In genomic region chr4:114209589-114209988, GRCh38 we compare ENCODE assay signal across 21 cellular contexts.
DNase-seq lines count a peak whose midpoint lies in the region; ATAC-seq, FAIRE-seq and TF ChIP-seq lines count a peak whose summit lies in the region.
"Had no signal": no experiment of that assay in that cellular context is flagged by ENCODE, and none has a peak within 500 bp of the region (broad histone marks: within the 10 kb centered on the region; RNA-seq: fewer than 3 reads in every experiment).

No MANE protein-coding gene starts in this region.

- H3K4me3 ChIP-seq in GM12878: no peak overlapping the region
- H3K4me3 ChIP-seq: esophagus squamous epithelium, PC-9, spleen had no signal

- TF ChIP-seq RAD21 in GM12878 (IDR thresholded peaks at IDR 0.05; ENCODE audit: insufficient read depth, low read depth, low read length): no peak

- no peaks in the 10 kb centered on the region for H3K36me3 ChIP-seq in GM12878 (ENCODE audit: control insufficient read depth in 2 of 2, insufficient read depth in 2 of 2, low read length in 1 of 2)
- H3K36me3 ChIP-seq: esophagus squamous epithelium, spleen had no signal

- H3K27me3 ChIP-seq in GM12878 (replicated peaks in 1 of 2; ENCODE audit: control insufficient read depth in 2 of 2, insufficient read depth in 2 of 2, low read length in 1 of 2): no peaks in the 10 kb centered on the region
- H3K27me3 ChIP-seq: esophagus squamous epithelium, spleen had no signal

- H3K4me1 ChIP-seq in GM12878 (ENCODE audit: control insufficient read depth, insufficient read depth, low read length): no peaks in the 10 kb centered on the region
- H3K4me1 ChIP-seq: Caco-2, esophagus squamous epithelium, parathyroid adenoma, spleen had no signal

- H3K9ac ChIP-seq in GM12878 (ENCODE audit: control insufficient read depth, insufficient read depth, low read length): no peak overlapping the region
- H3K9ac ChIP-seq: parathyroid adenoma had no signal

- no peaks in the 10 kb centered on the region for H4K20me1 ChIP-seq in GM12878 (ENCODE audit: control insufficient read depth, insufficient read depth)

- in situ Hi-C loops in GM12878 (cut with MboI): no loop called here

- RAD21 ChIA-PET in GM12878 (lab: Charles Lee; ENCODE audit: unreplicated experiment): no interaction called here

- SMC1A ChIA-PET in GM12878 (lab: Charles Lee; ENCODE audit: uncharacterized antibody, unreplicated experiment): no interaction called here

- ATAC-seq in GM18520 (IDR thresholded peaks at IDR 0.05; ENCODE audit: unreplicated experiment) (peak; percentile 29), GM21528 (IDR thresholded peaks at IDR 0.05; ENCODE audit: low FRiP score, unreplicated experiment) (peak; percentile 74), HG03095 (IDR thresholded peaks at IDR 0.05; ENCODE audit: unreplicated experiment) (peak; percentile 60), GM12878 (peak; percentile 73)
- no peak for ATAC-seq in stimulated activated naive CD8-positive, alpha-beta T cell treated with anti-CD3 and anti-CD28 coated beads, Interleukin-15, Interleukin-2, amounts not matched to agents 100 U/mL and 50 U/mL, for 24 hours
- ATAC-seq: activated CD8-positive, alpha-beta T cell treated with anti-CD3 and anti-CD28 coated beads, Interleukin-2, amount 10 ng/mL, durations not matched to agents 7 days and 5 days had no signal

- H3K27me3 Mint-ChIP-seq in MCF 10A (ENCODE audit: insufficient read depth, unreplicated experiment): no peaks in the 10 kb centered on the region
- no peaks in the 10 kb centered on the region for H3K27me3 Mint-ChIP-seq in activated T-helper 1 cell treated with anti-CD3 and anti-CD28 coated beads, Interleukin-12 subunit alpha, Interleukin-12 subunit beta, Interleukin-2, Interleukin-4 antibody, amounts not matched to agents 30 ng/mL and 10 ng/mL and 1 ng/mL, durations not matched to agents 14 hours and 24 hours and 36 hours (ENCODE audit: insufficient read depth)

- no peak for TF ChIP-seq CTCF in GM12878 (IDR thresholded peaks at IDR 0.05 in 2 of 3, conservative IDR thresholded peaks at IDR 0.05 in 1 of 3; ENCODE audit: control insufficient read depth in 2 of 3, extremely low read depth in 1 of 3, insufficient read depth in 1 of 3, low read depth in 3 of 3, low read length in 3 of 3)
- TF ChIP-seq CTCF in MCF 10A (IDR thresholded peaks at IDR 0.05; ENCODE audit: unreplicated experiment): no peak

- no peak overlapping the region for H3K27ac Mint-ChIP-seq in MCF 10A (ENCODE audit: low read depth, unreplicated experiment)
- H3K27ac Mint-ChIP-seq in activated T-helper 1 cell treated with anti-CD3 and anti-CD28 coated beads, Interleukin-12 subunit alpha, Interleukin-12 subunit beta, Interleukin-2, Interleukin-4 antibody, amounts not matched to agents 30 ng/mL and 10 ng/mL and 1 ng/mL, durations not matched to agents 14 hours and 24 hours and 36 hours: no peak overlapping the region
- H3K27ac Mint-ChIP-seq: activated CD8-positive, alpha-beta T cell treated with anti-CD3 and anti-CD28 coated beads, Interleukin-2, amount 10 ng/mL, durations not matched to agents 7 days and 5 days had no signal

- TF ChIP-seq POLR2A in GM12878 (IDR thresholded peaks at IDR 0.05; ENCODE audit: low read depth, low read length): no peak

- H3K27ac ChIP-seq in GM12878 (ENCODE audit: control insufficient read depth, insufficient read depth): no peak overlapping the region
- H3K27ac ChIP-seq: esophagus squamous epithelium, parathyroid adenoma, PC-9, spleen had no signal

- no peak for FAIRE-seq in GM12878 (lab: Jason Lieb, UNC)

- H3K9me3 ChIP-seq in GM12878 (replicated peaks; ENCODE audit: control insufficient read depth, insufficient read depth, low read length): no peaks in the 10 kb centered on the region
- H3K9me3 ChIP-seq: Caco-2, esophagus squamous epithelium, spleen had no signal

- BruUV-seq in GM12878 (replicated peaks; lab: Mats Ljungman, UMichigan): no TSS peak
- no TSS peak for BruUV-seq in MCF 10A (replicated peaks; lab: Mats Ljungman, UMichigan)

- CTCF ChIA-PET in GM12878 (lab: Yijun Ruan, JAX): no interaction called here
- CTCF ChIA-PET in MCF 10A (lab: Yijun Ruan, JAX): interaction anchor here (2.1 kb wide), 1 partner anchor 168 kb away, joined by 6 read pairs; no protein-coding TSS in a partner anchor

- POLR2A ChIA-PET in GM12878 (lab: Charles Lee): no interaction called here
- POLR2A ChIA-PET in MCF 10A (lab: Yijun Ruan, JAX): interaction anchor here (1.0 kb wide), 1 partner anchor 169 kb away, joined by 5 read pairs; no protein-coding TSS in a partner anchor

- H2AFZ ChIP-seq in GM12878 (ENCODE audit: control insufficient read depth, low read depth, low read length): no peak overlapping the region
- H2AFZ ChIP-seq: parathyroid adenoma, PC-9 had no signal

- H3K4me3 Mint-ChIP-seq in MCF 10A (ENCODE audit: unreplicated experiment): no peak overlapping the region
- H3K4me3 Mint-ChIP-seq in activated T-helper 1 cell treated with anti-CD3 and anti-CD28 coated beads, Interleukin-12 subunit alpha, Interleukin-12 subunit beta, Interleukin-2, Interleukin-4 antibody, amounts not matched to agents 30 ng/mL and 10 ng/mL and 1 ng/mL, durations not matched to agents 14 hours and 24 hours and 36 hours: no peak overlapping the region
- H3K4me3 Mint-ChIP-seq: activated CD8-positive, alpha-beta T cell treated with anti-CD3 and anti-CD28 coated beads, Interleukin-2, amount 10 ng/mL, durations not matched to agents 7 days and 5 days had no signal

- no peaks in the 10 kb centered on the region for H3K36me3 Mint-ChIP-seq in MCF 10A (ENCODE audit: insufficient read depth, unreplicated experiment)
- no peaks in the 10 kb centered on the region for H3K36me3 Mint-ChIP-seq in activated T-helper 1 cell treated with anti-CD3 and anti-CD28 coated beads, Interleukin-12 subunit alpha, Interleukin-12 subunit beta, Interleukin-2, Interleukin-4 antibody, amounts not matched to agents 30 ng/mL and 10 ng/mL and 1 ng/mL, durations not matched to agents 14 hours and 24 hours and 36 hours (ENCODE audit: low read depth)

- intact Hi-C loops in GM12878 (cut with micrococcal nuclease; ENCODE audit: unreplicated experiment) (no loop called here), MCF 10A (cut with micrococcal nuclease) (loop anchor here (10.0 kb wide), 1 partner anchor 165 kb away; no protein-coding TSS in a partner anchor), head of caudate nucleus (cut with DNase I) (no loop called here)
- intact Hi-C loops in activated T-helper 1 cell treated with anti-CD3 and anti-CD28 coated beads, Interleukin-12 subunit alpha, Interleukin-12 subunit beta, Interleukin-2, Interleukin-4 antibody, amounts not matched to agents 30 ng/mL and 10 ng/mL and 1 ng/mL, durations not matched to agents 14 hours and 24 hours and 36 hours (cut with micrococcal nuclease): no loop called here

- no peak overlapping the region for H3K4me2 ChIP-seq in GM12878 (ENCODE audit: control insufficient read depth, insufficient read depth)
- H3K4me2 ChIP-seq: PC-9 had no signal

- no peak for TF ChIP-seq EP300 in GM12878 (IDR thresholded peaks at IDR 0.05; ENCODE audit: borderline replicate concordance in 1 of 2, control insufficient read depth in 1 of 2, low read depth in 2 of 2, low read length in 2 of 2)

- H3K9me3 Mint-ChIP-seq in MCF 10A (ENCODE audit: unreplicated experiment): peaks cover 3% of the 10 kb centered on the region
- no peaks in the 10 kb centered on the region for H3K9me3 Mint-ChIP-seq in activated T-helper 1 cell treated with anti-CD3 and anti-CD28 coated beads, Interleukin-12 subunit alpha, Interleukin-12 subunit beta, Interleukin-2, Interleukin-4 antibody, amounts not matched to agents 30 ng/mL and 10 ng/mL and 1 ng/mL, durations not matched to agents 14 hours and 24 hours and 36 hours

- no peaks in the 10 kb centered on the region for H3K4me1 Mint-ChIP-seq in MCF 10A (ENCODE audit: insufficient read depth, unreplicated experiment)
- no peaks in the 10 kb centered on the region for H3K4me1 Mint-ChIP-seq in activated T-helper 1 cell treated with anti-CD3 and anti-CD28 coated beads, Interleukin-12 subunit alpha, Interleukin-12 subunit beta, Interleukin-2, Interleukin-4 antibody, amounts not matched to agents 30 ng/mL and 10 ng/mL and 1 ng/mL, durations not matched to agents 14 hours and 24 hours and 36 hours (ENCODE audit: low read depth)

- H3K79me2 ChIP-seq in GM12878 (ENCODE audit: control insufficient read depth, insufficient read depth, low read length): no peaks in the 10 kb centered on the region
- H3K79me2 ChIP-seq: parathyroid adenoma had no signal

- DNase-seq in GM12878 (ENCODE audit: low read depth, low spot score): no peak
- no peak for DNase-seq in stimulated activated naive CD8-positive, alpha-beta T cell treated with anti-CD3 and anti-CD28 coated beads, Interleukin-15, Interleukin-2, amounts not matched to agents 100 U/mL and 50 U/mL, for 24 hours
- no peak for DNase-seq in MCF 10A (ENCODE audit: unreplicated experiment)
- no peak for DNase-seq in head of caudate nucleus
- no peak for DNase-seq in activated T-helper 1 cell treated with anti-CD3 and anti-CD28 coated beads, Interleukin-12 subunit alpha, Interleukin-12 subunit beta, Interleukin-2, Interleukin-4 antibody, amounts not matched to agents 30 ng/mL and 10 ng/mL and 1 ng/mL, durations not matched to agents 14 hours and 24 hours and 36 hours (ENCODE audit: low spot score)
- DNase-seq: activated CD8-positive, alpha-beta T cell treated with anti-CD3 and anti-CD28 coated beads, Interleukin-2, amount 10 ng/mL, durations not matched to agents 7 days and 5 days; activated effector memory CD4-positive, alpha-beta T cell treated with anti-CD3 and anti-CD28 coated beads, Interleukin-2, amount 50 U/mL, for 16 hours; Caco-2; dermis blood vessel endothelial cell; esophagus squamous epithelium; GDM1; hippocampal formation; Karpas-422; NCI-H187; NCI-H526; PC-9; spleen had no signal

TF ChIP-seq in GM12878, 131 proteins besides CTCF, POLR2A, EP300 and RAD21 (continues in another document):
- no peak for TF ChIP-seq CHD4 (IDR thresholded peaks at IDR 0.05)
- no peak for TF ChIP-seq BRCA1 (IDR thresholded peaks at IDR 0.05; ENCODE audit: low read depth, low read length)
- no peak for TF ChIP-seq FOXM1 (IDR thresholded peaks at IDR 0.05; ENCODE audit: low read depth, low read length)
- TF ChIP-seq SUZ12 (IDR thresholded peaks at IDR 0.05; ENCODE audit: unreplicated experiment): no peak
- no peak for TF ChIP-seq LARP7 (IDR thresholded peaks at IDR 0.05)
- no peak for TF ChIP-seq ZSCAN29 (IDR thresholded peaks at IDR 0.05)
- no peak for TF ChIP-seq MYB (IDR thresholded peaks at IDR 0.05; ENCODE audit: borderline replicate concordance, low read depth, low read length)
- TF ChIP-seq SREBF1 (IDR thresholded peaks at IDR 0.05; ENCODE audit: low read length): no peak
- no peak for TF ChIP-seq RB1 (IDR thresholded peaks at IDR 0.05; ENCODE audit: borderline replicate concordance)
- TF ChIP-seq ESRRA (IDR thresholded peaks at IDR 0.05; ENCODE audit: low read length): no peak
- no peak for TF ChIP-seq RELA (IDR thresholded peaks at IDR 0.05; ENCODE audit: borderline replicate concordance, partially characterized antibody)
- no peak for TF ChIP-seq EED (IDR thresholded peaks at IDR 0.05; ENCODE audit: low read depth)
- no peak for TF ChIP-seq MTA3 (IDR thresholded peaks at IDR 0.05; ENCODE audit: borderline replicate concordance, low read length)
- TF ChIP-seq MTA2 (IDR thresholded peaks at IDR 0.05; ENCODE audit: low read depth): no peak
